ENCODE assay signal across 10 cellular contexts in the genomic region with DNA sequence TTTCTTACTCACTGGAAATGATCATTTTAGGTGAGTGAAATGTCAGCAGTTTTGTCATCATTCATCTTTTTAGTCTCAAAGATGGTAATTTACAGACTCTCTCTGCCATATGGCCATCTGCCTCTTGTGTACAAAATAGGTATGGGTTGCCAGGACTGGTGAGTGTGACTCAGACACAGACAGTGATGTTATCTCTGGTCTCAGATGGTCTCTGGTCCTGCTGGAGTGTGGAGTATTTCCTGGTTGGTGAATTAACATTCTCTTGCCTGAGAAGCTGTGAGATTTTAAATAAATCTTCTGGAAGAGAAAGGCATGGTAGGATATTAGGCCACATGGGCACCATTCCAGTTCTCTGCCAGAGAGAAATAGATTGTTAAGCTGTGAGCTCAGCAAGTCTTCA.
DNase-seq lines count a peak whose midpoint lies in the region; ATAC-seq and TF ChIP-seq lines count a peak whose summit lies in the region.
"Had no signal": no experiment of that assay in that cellular context is flagged by ENCODE, and none has a peak within 500 bp of the region (broad histone marks: within the 10 kb centered on the region; RNA-seq: fewer than 3 reads in every experiment).

No MANE protein-coding gene starts in this region.

- no peaks in the 10 kb centered on the region for H3K9me3 Mint-ChIP-seq in activated CD8-positive, alpha-beta memory T cell treated with anti-CD3 and anti-CD28 coated beads, Interleukin-2, amount 10 ng/mL, durations not matched to agents 7 days and 5 days (ENCODE audit: low read depth)

- no peaks in the 10 kb centered on the region for H3K27me3 Mint-ChIP-seq in activated CD8-positive, alpha-beta memory T cell treated with anti-CD3 and anti-CD28 coated beads, Interleukin-2, amount 10 ng/mL, durations not matched to agents 7 days and 5 days

- H3K4me3 ChIP-seq in MG63 (no peak overlapping the region), brain microvascular endothelial cell (ENCODE audit: low read depth, low read length) (no peak overlapping the region)

- in situ Hi-C loops in brain microvascular endothelial cell (cut with HindIII; ENCODE audit: low pct_ligation_motif_present, low sequenced_read_pairs): no loop called here

- no peaks in the 10 kb centered on the region for H3K36me3 Mint-ChIP-seq in activated CD8-positive, alpha-beta memory T cell treated with anti-CD3 and anti-CD28 coated beads, Interleukin-2, amount 10 ng/mL, durations not matched to agents 7 days and 5 days
- H3K36me3 Mint-ChIP-seq: activated naive CD8-positive, alpha-beta T cell had no signal

- TF ChIP-seq CTCF in brain microvascular endothelial cell (IDR thresholded peaks at IDR 0.05; ENCODE audit: low read depth, low read length, missing control alignments): no peak

- no peaks in the 10 kb centered on the region for H3K4me1 Mint-ChIP-seq in activated CD8-positive, alpha-beta memory T cell treated with anti-CD3 and anti-CD28 coated beads, Interleukin-2, amount 10 ng/mL, durations not matched to agents 7 days and 5 days

- H3K27ac Mint-ChIP-seq in activated CD8-positive, alpha-beta memory T cell treated with anti-CD3 and anti-CD28 coated beads, Interleukin-2, amount 10 ng/mL, durations not matched to agents 7 days and 5 days: no peak overlapping the region
- H3K27ac Mint-ChIP-seq: activated naive CD8-positive, alpha-beta T cell had no signal

- no peak overlapping the region for H3K27ac ChIP-seq in brain microvascular endothelial cell

- H3K36me3 ChIP-seq in MG63 (no peaks in the 10 kb centered on the region), brain microvascular endothelial cell (replicated peaks) (no peaks in the 10 kb centered on the region)

- H3K4me3 Mint-ChIP-seq in activated CD8-positive, alpha-beta memory T cell treated with anti-CD3 and anti-CD28 coated beads, Interleukin-2, amount 10 ng/mL, durations not matched to agents 7 days and 5 days: no peak overlapping the region
- H3K4me3 Mint-ChIP-seq: activated naive CD8-positive, alpha-beta T cell had no signal

- H3K9me3 ChIP-seq in MG63: no peaks in the 10 kb centered on the region; the same call in 1 of the 2 replicates

- no peak for ATAC-seq in GM21526 (IDR thresholded peaks at IDR 0.05; ENCODE audit: low FRiP score, unreplicated experiment)
- ATAC-seq in activated CD8-positive, alpha-beta memory T cell treated with anti-CD3 and anti-CD28 coated beads, Interleukin-2, amount 10 ng/mL, durations not matched to agents 7 days and 5 days: no peak

- DNase-seq in DMS 273 (lab: John Stamatoyannopoulos, UW; ENCODE audit: unreplicated experiment) (peak; percentile 88), MG63 (peak; percentile 84), brain microvascular endothelial cell (peak; percentile 83), lung microvascular endothelial cell (ENCODE audit: low read depth in 2 of 2) (peak; percentile 72 to 97), NCI-H2107 treated with DMSO at 0.1 percent for 48 hours (lab: John Stamatoyannopoulos, UW; ENCODE audit: unreplicated experiment) (no peak), germinal center (ENCODE audit: low spot score) (no peak)
- no peak for DNase-seq in activated CD8-positive, alpha-beta memory T cell treated with anti-CD3 and anti-CD28 coated beads, Interleukin-2, amount 10 ng/mL, durations not matched to agents 7 days and 5 days
- DNase-seq: NCI-H2227 treated with DMSO at 0.1 percent for 48 hours had no signal

- CTCF ChIA-PET in activated CD8-positive, alpha-beta memory T cell treated with anti-CD3 and anti-CD28 coated beads, Interleukin-2, amount 10 ng/mL, durations not matched to agents 7 days and 5 days (lab: Charles Lee): no interaction called here

- H3K27me3 ChIP-seq in MG63 (no peaks in the 10 kb centered on the region), brain microvascular endothelial cell (replicated peaks) (no peaks in the 10 kb centered on the region)

Comparison
In these comparisons a context has a peak if more than half of its experiments do, and no peak if none do; other contexts are left out.
1. DNase-seq: peak in DMS 273 (single experiment), MG63 (single experiment), brain microvascular endothelial cell (single experiment) and lung microvascular endothelial cell (2 of 2); none in NCI-H2107 treated with DMSO at 0.1 percent for 48 hours (single experiment), activated CD8-positive, alpha-beta memory T cell treated with anti-CD3 and anti-CD28 coated beads, Interleukin-2, amount 10 ng/mL, durations not matched to agents 7 days and 5 days (single experiment) and germinal center (single experiment).